15 cellular contexts compared by ENCODE assay signal in the genomic region with DNA sequence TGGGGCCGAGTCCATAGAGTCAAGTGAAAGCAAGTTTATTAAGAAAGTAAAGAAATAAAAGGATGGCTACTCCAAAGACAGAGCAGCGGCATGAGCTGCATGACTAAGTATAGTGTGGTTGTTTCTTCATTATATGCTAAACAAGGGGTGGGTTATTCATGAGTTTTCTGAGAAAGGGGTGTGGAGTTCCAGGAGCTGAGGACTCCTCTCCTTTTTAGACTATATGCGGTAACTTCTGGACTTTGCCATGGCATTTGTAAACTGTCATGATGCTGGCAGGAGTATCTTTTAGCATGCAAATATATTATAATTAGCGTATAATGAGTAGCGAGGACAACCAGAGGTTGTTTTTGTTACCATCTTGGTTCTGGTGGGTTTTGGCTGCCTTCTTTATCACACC.
A peak's percentile ranks its signal among the peaks of the same experiment; 100 is the strongest.
DNase-seq lines count a peak whose midpoint lies in the region; ATAC-seq and TF ChIP-seq lines count a peak whose summit lies in the region.
"Had no signal": no experiment of that assay in that cellular context is flagged by ENCODE, and none has a peak within 500 bp of the region (broad histone marks: within the 10 kb centered on the region; RNA-seq: fewer than 3 reads in every experiment).

No MANE protein-coding gene starts in this region.

- ATAC-seq in GM21737 (IDR thresholded peaks at IDR 0.05; ENCODE audit: unreplicated experiment) (no peak), HG03469 (IDR thresholded peaks at IDR 0.05; ENCODE audit: unreplicated experiment) (no peak), HG03045 (IDR thresholded peaks at IDR 0.05; ENCODE audit: unreplicated experiment) (no peak)
- ATAC-seq: GM23338 had no signal

- no peak overlapping the region for H3K4me3 ChIP-seq in fibroblast of the aortic adventitia (ENCODE audit: low read depth, low read length)
- H3K4me3 ChIP-seq: BLaER1, GM23338 had no signal

- no peak for TF ChIP-seq CTCF in fibroblast of the aortic adventitia (IDR thresholded peaks at IDR 0.05; ENCODE audit: insufficient read depth, low read length)

- DNase-seq in M059J (ENCODE audit: low read depth), result peak; percentile 4
- DNase-seq in astrocyte of the hippocampus (ENCODE audit: low read depth, low spot score), result peak; percentile 59
- DNase-seq in fibroblast of the aortic adventitia (ENCODE audit: low read depth), result peak; percentile 0
- no peak for DNase-seq in activated CD4-positive, alpha-beta T cell treated with anti-CD3 and anti-CD28 coated beads for 4 hours
- DNase-seq: 8988T; CD4-positive, alpha-beta memory T cell; DMS153; DMS79; GDM1; H9 had no signal

Comparison
In these comparisons a context has a peak if more than half of its experiments do, and no peak if none do; other contexts are left out.
1. DNase-seq: peak in M059J (single experiment), astrocyte of the hippocampus (single experiment) and fibroblast of the aortic adventitia (single experiment); none in activated CD4-positive, alpha-beta T cell treated with anti-CD3 and anti-CD28 coated beads for 4 hours (0 of 2).